In the genomic region with DNA sequence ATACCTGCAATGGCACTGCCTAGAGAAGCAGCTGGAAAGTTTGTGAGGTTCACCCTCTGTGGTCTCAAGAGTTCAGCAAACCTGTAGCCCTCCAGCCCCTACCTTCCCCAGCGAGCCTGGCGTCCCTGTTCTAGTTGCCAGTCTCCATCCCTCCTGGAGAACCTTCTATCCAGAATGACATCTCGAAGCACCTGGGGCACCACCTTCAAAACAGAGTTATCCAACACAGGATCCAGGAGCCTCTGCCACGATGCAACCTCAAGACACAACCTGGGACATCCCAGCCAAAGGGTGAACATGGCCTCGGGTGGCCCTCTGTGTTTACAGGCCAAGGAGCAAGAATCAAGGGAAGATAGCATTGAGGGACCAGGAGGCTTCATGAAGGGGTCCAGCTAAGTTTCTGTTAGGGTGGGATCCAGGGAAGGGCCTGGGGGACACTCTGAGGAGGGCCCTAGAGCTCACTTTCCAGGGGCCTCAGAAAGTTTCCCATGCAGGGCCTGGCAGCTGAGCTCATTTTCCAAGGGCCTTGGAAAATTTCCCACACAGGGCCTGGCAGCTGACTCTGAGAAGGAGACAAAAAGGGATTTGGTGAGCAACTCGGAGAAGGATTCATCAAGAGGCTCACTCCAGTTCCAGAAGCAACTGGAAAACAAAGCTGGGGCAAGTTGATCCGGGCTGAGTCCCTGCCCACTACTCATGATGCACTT, we compare ENCODE assay signal across 32 cellular contexts. TPM values are rescaled to one million over a fixed set of nuclear protein-coding genes. Genes with fewer than 3 reads are reported as not detected.
"Had no signal": no experiment of that assay in that cellular context is flagged by ENCODE, and none has a peak within 500 bp of the region (broad histone marks: within the 10 kb centered on the region; RNA-seq: fewer than 3 reads in every experiment).

No MANE protein-coding gene starts in this region.

- H3K4me3 ChIP-seq: ascending aorta, cardiac muscle cell, esophagus squamous epithelium, left lung, psoas muscle, uterus had no signal

- H3K36me3 ChIP-seq: ascending aorta, cardiac muscle cell, esophagus squamous epithelium, left lung, uterus, WERI-Rb-1 had no signal

- H3K36me3 Mint-ChIP-seq: activated naive CD8-positive, alpha-beta T cell treated with anti-CD3 and anti-CD28 coated beads, Interleukin-2, amount 10 ng/mL, durations not matched to agents 7 days and 5 days; brain; mesothelial cell of epicardium had no signal

- H3K9me3 Mint-ChIP-seq: activated naive CD4-positive, alpha-beta T cell treated with anti-CD3 and anti-CD28 coated beads for 36 hours had no signal

- H3K9me3 ChIP-seq: psoas muscle, SK-N-SH, uterus had no signal

- H3K27ac ChIP-seq: ascending aorta, cardiac muscle cell, esophagus squamous epithelium, left lung, parathyroid adenoma, psoas muscle, uterus, WERI-Rb-1 had no signal

- H3K4me3 Mint-ChIP-seq: activated naive CD4-positive, alpha-beta T cell treated with anti-CD3 and anti-CD28 coated beads for 36 hours; activated naive CD8-positive, alpha-beta T cell treated with anti-CD3 and anti-CD28 coated beads, Interleukin-2, amount 10 ng/mL, durations not matched to agents 7 days and 5 days; activated T-helper 1 cell treated with anti-CD3 and anti-CD28 coated beads, Interleukin-12 subunit alpha, Interleukin-12 subunit beta, Interleukin-2, Interleukin-4 antibody, amounts not matched to agents 30 ng/mL and 10 ng/mL and 1 ng/mL, durations not matched to agents 14 hours and 24 hours and 36 hours; brain; endodermal cell; mesothelial cell of epicardium; naive thymus-derived CD8-positive, alpha-beta T cell; neural crest cell; T-helper 1 cell treated with Interleukin-12 subunit alpha and Interleukin-12 subunit beta and Interleukin-4 antibody, amounts not matched to agents 30 μg/mL and 1 μg/mL, for 36 hours had no signal

- ATAC-seq: activated CD4-positive, CD25-positive, alpha-beta regulatory T cell treated with anti-CD3 and anti-CD28 coated beads, Interleukin-2, amount 50 U/mL, for 24 hours; left lung; naive thymus-derived CD8-positive, alpha-beta T cell; psoas muscle had no signal

- H3K27ac Mint-ChIP-seq: activated naive CD4-positive, alpha-beta T cell treated with anti-CD3 and anti-CD28 coated beads for 36 hours; activated naive CD8-positive, alpha-beta T cell treated with anti-CD3 and anti-CD28 coated beads, Interleukin-2, amount 10 ng/mL, durations not matched to agents 7 days and 5 days; activated T-helper 1 cell treated with anti-CD3 and anti-CD28 coated beads, Interleukin-12 subunit alpha, Interleukin-12 subunit beta, Interleukin-2, Interleukin-4 antibody, amounts not matched to agents 30 ng/mL and 10 ng/mL and 1 ng/mL, durations not matched to agents 14 hours and 24 hours and 36 hours; brain; endodermal cell; mesothelial cell of epicardium; naive thymus-derived CD8-positive, alpha-beta T cell; T-helper 1 cell treated with Interleukin-12 subunit alpha and Interleukin-12 subunit beta and Interleukin-4 antibody, amounts not matched to agents 30 μg/mL and 1 μg/mL, for 36 hours had no signal

- H3K4me1 ChIP-seq: esophagus squamous epithelium, left lung, parathyroid adenoma, psoas muscle, uterus had no signal

- H3K4me1 Mint-ChIP-seq: activated naive CD8-positive, alpha-beta T cell treated with anti-CD3 and anti-CD28 coated beads, Interleukin-2, amount 10 ng/mL, durations not matched to agents 7 days and 5 days; brain; mesothelial cell of epicardium; naive thymus-derived CD8-positive, alpha-beta T cell; neural crest cell had no signal

- DNase-seq: activated CD4-positive, alpha-beta T cell treated with anti-CD3 and anti-CD28 coated beads for 48 hours; activated CD4-positive, alpha-beta T cell treated with anti-CD3 and anti-CD28 coated beads, Interleukin-2, amount 50 U/mL, for 48 hours; activated effector memory CD4-positive, alpha-beta T cell treated with anti-CD3 and anti-CD28 coated beads, Interleukin-2, amount 50 U/mL, for 16 hours; activated naive CD4-positive, alpha-beta T cell treated with anti-CD3 and anti-CD28 coated beads for 36 hours; activated naive CD8-positive, alpha-beta T cell treated with anti-CD3 and anti-CD28 coated beads, Interleukin-2, amount 10 ng/mL, durations not matched to agents 7 days and 5 days; activated T-cell treated with anti-CD3 and anti-CD28 coated beads, Interleukin-2, amount 50 U/mL, for 1 hour; cortex of kidney; endodermal cell; esophagus squamous epithelium; foreskin melanocyte; kidney glomerular epithelial cell; left lung; mammary epithelial cell; naive thymus-derived CD8-positive, alpha-beta T cell; psoas muscle; SK-N-SH; stimulated activated CD4-positive, alpha-beta T cell treated with anti-CD3 and anti-CD28 coated beads, Interleukin-2, amount 100 ng/mL, for 48 hours; stimulated activated naive CD4-positive, alpha-beta T cell treated with Interleukin-2 at 50 U/mL for 16 hours; SW 1271; T-helper 9 cell; trophoblast cell; uterus; WERI-Rb-1 had no signal

- H3K27me3 ChIP-seq: ascending aorta, cardiac muscle cell, uterus had no signal

RNA-seq across cellular contexts. Expression of a gene that starts 36.9 kb away (rescaled TPM):
- total RNA-seq: activated naive CD4-positive, alpha-beta T cell treated with anti-CD3 and anti-CD28 coated beads for 36 hours; activated naive CD8-positive, alpha-beta T cell treated with anti-CD3 and anti-CD28 coated beads, Interleukin-2, amount 10 ng/mL, durations not matched to agents 7 days and 5 days; activated T-helper 1 cell treated with anti-CD3 and anti-CD28 coated beads, Interleukin-12 subunit alpha, Interleukin-12 subunit beta, Interleukin-2, Interleukin-4 antibody, amounts not matched to agents 30 ng/mL and 10 ng/mL and 1 ng/mL, durations not matched to agents 14 hours and 24 hours and 36 hours; ascending aorta; naive thymus-derived CD8-positive, alpha-beta T cell had no signal
